In the genomic region with DNA sequence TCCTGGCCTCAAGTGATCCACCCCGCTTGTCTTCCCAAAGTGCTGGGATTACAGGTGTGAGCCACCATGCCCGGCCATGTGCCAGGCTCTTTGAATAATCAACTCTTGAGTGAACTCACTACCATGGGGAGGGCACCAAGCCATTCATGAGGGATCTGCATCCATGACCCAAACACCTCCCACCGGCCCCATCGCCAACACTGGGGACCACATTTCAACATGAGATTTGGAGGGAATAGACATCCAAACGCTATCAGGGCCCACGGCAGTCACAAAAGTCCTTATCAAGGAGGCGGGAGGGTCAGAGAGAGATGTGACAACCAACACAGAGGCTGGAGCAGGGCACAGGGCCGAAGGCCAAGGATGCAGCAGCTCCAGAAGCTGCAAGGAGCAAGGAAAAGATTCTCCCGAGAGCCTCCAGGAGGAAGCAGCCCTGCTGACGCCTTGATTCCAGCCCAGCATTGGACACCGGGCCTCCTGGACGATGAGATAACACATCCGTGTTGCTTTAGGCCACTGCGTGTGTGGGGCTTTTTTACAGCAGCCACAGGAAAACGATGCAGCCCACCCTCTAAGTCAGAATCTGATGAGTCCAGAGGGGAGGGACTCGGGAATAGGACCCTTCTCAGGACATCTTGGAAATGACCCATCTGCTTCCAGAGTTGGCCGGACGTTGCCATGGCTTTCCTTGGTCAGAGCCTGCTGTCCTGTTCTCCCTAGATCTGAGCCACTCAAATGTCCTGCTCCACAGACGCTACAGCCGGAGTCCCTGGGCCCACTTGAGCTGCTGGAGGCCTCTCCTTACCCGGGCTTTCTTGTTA, we compare ENCODE assay signal across 1 cellular context.
A peak's percentile ranks its signal among the peaks of the same experiment; 100 is the strongest.
TF ChIP-seq lines count a peak whose summit lies in the region.

No MANE protein-coding gene starts in this region.

TF ChIP-seq in K562, 482 proteins besides CTCF, POLR2A, EP300 and RAD21:
- TF ChIP-seq RCOR1 (IDR thresholded peaks at IDR 0.05; ENCODE audit: borderline replicate concordance in 1 of 2, low read depth in 2 of 2, low read length in 2 of 2) = 0 out of 4 replicates have a peak, but pooled peaks of 1 of the 2 experiments have one; percentile 5
- TF ChIP-seq CBFA2T3 (IDR thresholded peaks at IDR 0.05) = 0 out of 2 replicates have a peak, but pooled peaks have one; percentile 5
- no peak for TF ChIP-seq STAG1 (CRISPR knock-in tag; IDR thresholded peaks at IDR 0.05; ENCODE audit: borderline replicate concordance)
- no peak for TF ChIP-seq GTF2E2 (tag; IDR thresholded peaks at IDR 0.05)
- no peak for TF ChIP-seq ATF4 (CRISPR knock-in tag; IDR thresholded peaks at IDR 0.05)
- TF ChIP-seq TCF3 (CRISPR knock-in tag; IDR thresholded peaks at IDR 0.05) = peak; percentile 22; the same call in 1 of the 2 replicates
- TF ChIP-seq, protein P1, sequence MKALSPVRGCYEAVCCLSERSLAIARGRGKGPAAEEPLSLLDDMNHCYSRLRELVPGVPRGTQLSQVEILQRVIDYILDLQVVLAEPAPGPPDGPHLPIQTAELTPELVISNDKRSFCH (CRISPR knock-in tag; IDR thresholded peaks at IDR 0.05) = no peak
- TF ChIP-seq, protein P1 (tag; IDR thresholded peaks at IDR 0.05) = no peak
TF ChIP-seq in K562: peak in this region for 3.
